ENCODE assay signal across 2 cellular contexts in the genomic region with DNA sequence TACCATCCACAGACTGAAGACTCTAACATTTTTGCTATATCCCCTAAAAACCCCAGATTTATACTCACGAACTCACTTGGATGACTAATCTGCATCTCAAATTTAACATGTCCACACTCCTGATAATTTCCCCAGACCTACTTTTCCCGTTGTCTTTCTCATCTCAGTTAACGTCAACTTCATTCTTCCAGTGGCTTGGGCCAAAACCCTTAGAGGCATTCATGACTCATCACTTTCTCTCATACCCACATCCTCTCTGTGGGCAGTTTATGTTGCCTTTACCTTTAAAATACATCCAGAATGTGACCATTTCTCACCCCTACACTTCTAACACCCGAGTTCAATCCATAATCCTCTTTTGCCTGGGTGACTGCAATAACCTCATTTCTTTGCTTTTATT.
TF ChIP-seq lines count a peak whose summit lies in the region.

No MANE protein-coding gene starts in this region.

TF ChIP-seq in A549, 52 proteins besides CTCF, POLR2A, EP300 and RAD21:
- TF ChIP-seq FOSL2 (IDR thresholded peaks at IDR 0.05) (no peak), FOSL2 (CRISPR knock-in tag; IDR thresholded peaks at IDR 0.05) (peak; percentile 59), MAFK (IDR thresholded peaks at IDR 0.05; ENCODE audit: partially characterized antibody) (peak; percentile 92), NFE2L2 (conservative IDR thresholded peaks at IDR 0.05; ENCODE audit: low read length) (peak; percentile 84)
- TF ChIP-seq, protein P1, sequence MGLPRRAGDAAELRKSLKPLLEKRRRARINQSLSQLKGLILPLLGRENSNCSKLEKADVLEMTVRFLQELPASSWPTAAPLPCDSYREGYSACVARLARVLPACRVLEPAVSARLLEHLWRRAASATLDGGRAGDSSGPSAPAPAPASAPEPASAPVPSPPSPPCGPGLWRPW (IDR thresholded peaks at IDR 0.05), result no peak

TF ChIP-seq in K562, 482 proteins besides CTCF, POLR2A, EP300 and RAD21:
- peak; percentile 38; the same call in 1 of the 2 replicates for TF ChIP-seq MAFG (tag; conservative IDR thresholded peaks at IDR 0.05)
- TF ChIP-seq MCM5 (IDR thresholded peaks at IDR 0.05; ENCODE audit: low read depth), result no peak
TF ChIP-seq in K562: peak in this region for 1.
